1 cellular context compared by ENCODE assay signal in genomic region chr16:70331588-70332358, GRCh38.
TF ChIP-seq lines count a peak whose summit lies in the region.

No MANE protein-coding gene starts in this region.

TF ChIP-seq in SK-N-SH, 30 proteins besides CTCF, POLR2A, EP300 and RAD21 (continued from another document):
- TF ChIP-seq PBX3 (IDR thresholded peaks at IDR 0.05) (no peak), RFX5 (IDR thresholded peaks at IDR 0.05; ENCODE audit: low read length) (no peak), ELF1 (IDR thresholded peaks at IDR 0.05) (no peak), TAF1 (IDR thresholded peaks at IDR 0.05; ENCODE audit: borderline replicate concordance, low read depth, low read length) (no peak), MXI1 (IDR thresholded peaks at IDR 0.05; ENCODE audit: low read depth, low read length) (no peak), CHD2 (IDR thresholded peaks at IDR 0.05; ENCODE audit: low read length, partially characterized antibody) (no peak), EZH2phosphoT487 (IDR thresholded peaks at IDR 0.05; ENCODE audit: borderline replicate concordance, low read depth) (no peak), MAX (IDR thresholded peaks at IDR 0.05; ENCODE audit: low read depth) (no peak), YY1 (IDR thresholded peaks at IDR 0.05; ENCODE audit: low read depth) (no peak), GABPA (IDR thresholded peaks at IDR 0.05; ENCODE audit: low read depth) (no peak)
